ENCODE assay signal across 1 cellular context in genomic region chr10:102599565-102600327, GRCh38.
TF ChIP-seq lines count a peak whose summit lies in the region.

No MANE protein-coding gene starts in this region.

TF ChIP-seq in HepG2, 621 proteins besides CTCF, POLR2A, EP300 and RAD21 (continued from another document and continues in another):
- no peak for TF ChIP-seq U2AF1 (optimal IDR thresholded peaks at IDR 0.05; ENCODE audit: low read depth, low read length)
- TF ChIP-seq MLXIP (CRISPR knock-in tag; IDR thresholded peaks at IDR 0.05; ENCODE audit: borderline replicate concordance), result 0 out of 2 replicates have a peak, but pooled peaks have one; percentile 24
- TF ChIP-seq PRDM10 (CRISPR knock-in tag; IDR thresholded peaks at IDR 0.05; ENCODE audit: low read depth), result peak; percentile 74
- TF ChIP-seq THAP9 (CRISPR knock-in tag; IDR thresholded peaks at IDR 0.05; ENCODE audit: borderline replicate concordance), result peak; percentile 57; the same call in 1 of the 2 replicates
- peak; percentile 92; the same call in 1 of the 2 replicates for TF ChIP-seq FOXJ3 (CRISPR knock-in tag; IDR thresholded peaks at IDR 0.05; ENCODE audit: borderline replicate concordance)
- TF ChIP-seq ATM (IDR thresholded peaks at IDR 0.05; ENCODE audit: borderline replicate concordance), result no peak
- TF ChIP-seq ZFAT (CRISPR knock-in tag; conservative IDR thresholded peaks at IDR 0.05), result no peak
- TF ChIP-seq ZNF576 (CRISPR knock-in tag; IDR thresholded peaks at IDR 0.05), result no peak
- TF ChIP-seq ATF4 (CRISPR knock-in tag; IDR thresholded peaks at IDR 0.05), result 0 out of 4 replicates have a peak, but pooled peaks of 1 of the 2 experiments have one; percentile 49
- TF ChIP-seq NONO (IDR thresholded peaks at IDR 0.05), result no peak
- no peak for TF ChIP-seq NONO (CRISPR knock-in tag; conservative IDR thresholded peaks at IDR 0.05)
- TF ChIP-seq ZNF768 (CRISPR knock-in tag; IDR thresholded peaks at IDR 0.05), result peak; percentile 32; the same call in 1 of the 2 replicates
- TF ChIP-seq ZNF274 (CRISPR knock-in tag; IDR thresholded peaks at IDR 0.05), result no peak
- peak; percentile 35; the same call in 1 of the 2 replicates for TF ChIP-seq THAP11 (CRISPR knock-in tag; IDR thresholded peaks at IDR 0.05)
- no peak for TF ChIP-seq E2F2 (CRISPR knock-in tag; IDR thresholded peaks at IDR 0.05; ENCODE audit: borderline replicate concordance)
- TF ChIP-seq USF2 (IDR thresholded peaks at IDR 0.05; ENCODE audit: low read depth, low read length), result no peak
- no peak for TF ChIP-seq USF2 (CRISPR knock-in tag; IDR thresholded peaks at IDR 0.05; ENCODE audit: borderline replicate concordance)
- peak; percentile 49; the same call in 1 of the 2 replicates for TF ChIP-seq HIC2 (CRISPR knock-in tag; IDR thresholded peaks at IDR 0.05; ENCODE audit: low read depth)
- TF ChIP-seq ZNF550 (CRISPR knock-in tag; IDR thresholded peaks at IDR 0.05; ENCODE audit: borderline replicate concordance), result no peak
- peak; percentile 64; the same call in 1 of the 2 replicates for TF ChIP-seq NRL (CRISPR knock-in tag; IDR thresholded peaks at IDR 0.05; ENCODE audit: borderline replicate concordance)
- TF ChIP-seq HNF4G (IDR thresholded peaks at IDR 0.05; ENCODE audit: borderline replicate concordance, low read depth, low read length), result peak; percentile 23; the same call in 1 of the 2 replicates
- TF ChIP-seq HNF4G (CRISPR knock-in tag; IDR thresholded peaks at IDR 0.05; ENCODE audit: borderline replicate concordance, low read depth), result peak; percentile 75; the same call in 1 of the 2 replicates
- peak; percentile 28; the same call in 1 of the 2 replicates for TF ChIP-seq YEATS2 (CRISPR knock-in tag; IDR thresholded peaks at IDR 0.05; ENCODE audit: borderline replicate concordance)
- no peak for TF ChIP-seq SOX6 (IDR thresholded peaks at IDR 0.05)
- peak; percentile 98 for TF ChIP-seq SOX6 (CRISPR knock-in tag; IDR thresholded peaks at IDR 0.05)
- peak; percentile 54; the same call in 1 of the 2 replicates for TF ChIP-seq YEATS4 (CRISPR knock-in tag; IDR thresholded peaks at IDR 0.05; ENCODE audit: borderline replicate concordance)
- TF ChIP-seq BRCA1 (CRISPR knock-in tag; IDR thresholded peaks at IDR 0.05), result 0 out of 2 replicates have a peak, but pooled peaks have one; percentile 59
- peak; percentile 78; the same call in 1 of the 2 replicates for TF ChIP-seq ZBTB4 (CRISPR knock-in tag; IDR thresholded peaks at IDR 0.05; ENCODE audit: borderline replicate concordance)
- TF ChIP-seq ETV5 (CRISPR knock-in tag; IDR thresholded peaks at IDR 0.05; ENCODE audit: borderline replicate concordance), result peak; percentile 88; the same call in 1 of the 2 replicates
